In genomic region chr20:51457281-51457932, GRCh38 we compare ENCODE assay signal across 8 cellular contexts.
DNase-seq lines count a peak whose midpoint lies in the region; ATAC-seq, FAIRE-seq and TF ChIP-seq lines count a peak whose summit lies in the region.

No MANE protein-coding gene starts in this region.

- FAIRE-seq in small intestine (lab: Jason Lieb, UNC): no peak

- H3K9me3 ChIP-seq in small intestine (ENCODE audit: control insufficient read depth, low read depth): no peaks in the 10 kb centered on the region

- WGBS in small intestine, 3 donors: 36 to 64% (median 58%) methylated on average over 9 to 11 of the region's 11 CpGs

- H3K27me3 ChIP-seq in foreskin keratinocyte (no peaks in the 10 kb centered on the region), small intestine (ENCODE audit: control insufficient read depth in 2 of 2, insufficient read depth in 2 of 2, low read length in 2 of 2) (no peaks in the 10 kb centered on the region)

- no peak for TF ChIP-seq CTCF in foreskin keratinocyte (conservative IDR thresholded peaks at IDR 0.05)

- peak; percentile 67 for ATAC-seq in foreskin keratinocyte
- no peak for ATAC-seq in HG03095 (IDR thresholded peaks at IDR 0.05; ENCODE audit: unreplicated experiment)
- no peak for ATAC-seq in GM19035 (IDR thresholded peaks at IDR 0.05; ENCODE audit: unreplicated experiment)

- peak; percentile 13 for TF ChIP-seq POLR2A in GM19193 (IDR thresholded peaks at IDR 0.05; ENCODE audit: extremely low read depth, insufficient read depth, insufficient read length)

- H3K4me1 ChIP-seq in foreskin keratinocyte (peaks cover 10% of the 10 kb centered on the region), small intestine (ENCODE audit: control insufficient read depth in 2 of 2, insufficient read depth in 1 of 2, low read depth in 1 of 2, low read length in 1 of 2) (no peaks in the 10 kb centered on the region)

- peaks cover 0 to 11% of the 10 kb centered on the region in 2 donors for H3K36me3 ChIP-seq in small intestine (ENCODE audit: control insufficient read depth in 2 of 2, insufficient read depth in 2 of 2, low read length in 2 of 2)

- H3K4me3 ChIP-seq in small intestine (ENCODE audit: low read depth in 1 of 2, low read length in 2 of 2): no peak overlapping the region

- H3K27ac ChIP-seq in foreskin keratinocyte: peak overlapping the region; percentile 15
- H3K27ac ChIP-seq in small intestine (ENCODE audit: low read depth in 1 of 2, low read length in 1 of 2): no peak overlapping the region

- DNase-seq in T1000 (lab: John Stamatoyannopoulos, UW) (peak; percentile 72), foreskin keratinocyte (peak; percentile 45 to 74), small intestine (peak; percentile 23), OCI-M1 (lab: John Stamatoyannopoulos, UW) (no peak), COLO829 (ENCODE audit: low spot score) (no peak)

Comparison
In these comparisons a context has a peak if more than half of its experiments do, and no peak if none do; other contexts are left out.
1. DNase-seq: peak in T1000 (single experiment), foreskin keratinocyte (2 of 2) and small intestine (single experiment); none in OCI-M1 (single experiment) and COLO829 (single experiment).